8 cellular contexts compared by ENCODE assay signal in genomic region chr9:71758785-71759184, GRCh38. TPM values are rescaled to one million over a fixed set of nuclear protein-coding genes. Genes with fewer than 3 reads are reported as not detected.
DNase-seq lines count a peak whose midpoint lies in the region; ATAC-seq, FAIRE-seq and TF ChIP-seq lines count a peak whose summit lies in the region.

No MANE protein-coding gene starts in this region.

- intact Hi-C loops in colonic mucosa (cut with DNase I), result no loop called here
- intact Hi-C loops in activated CD4-positive, alpha-beta T cell treated with anti-CD3 and anti-CD28 coated beads, Interleukin-2, amount 10 ng/mL, durations not matched to agents 24 days and 14 days (cut with micrococcal nuclease), result no loop called here

- H3K9me3 Mint-ChIP-seq in activated CD4-positive, alpha-beta T cell treated with anti-CD3 and anti-CD28 coated beads, Interleukin-2, amount 10 ng/mL, durations not matched to agents 24 days and 14 days, result no peaks in the 10 kb centered on the region

- in situ Hi-C loops in KBM-7 (cut with MboI; ENCODE audit: low pct_unique_long_range_greater_than_20kb, low sequenced_read_pairs), result no loop called here

- peaks cover 11% of the 10 kb centered on the region for H3K4me1 ChIP-seq in colonic mucosa
- peaks cover 80% of the 10 kb centered on the region for H3K4me1 ChIP-seq in neuron (ENCODE audit: insufficient read depth, low read length)

- no peak for ATAC-seq in HG03139 (IDR thresholded peaks at IDR 0.05; ENCODE audit: unreplicated experiment)
- ATAC-seq in HG02852 (IDR thresholded peaks at IDR 0.05; ENCODE audit: unreplicated experiment), result no peak

- H3K36me3 ChIP-seq in colonic mucosa (no peaks in the 10 kb centered on the region), neuron (ENCODE audit: insufficient read depth, low read length) (no peaks in the 10 kb centered on the region)

- H3K36me3 Mint-ChIP-seq in activated CD4-positive, alpha-beta T cell treated with anti-CD3 and anti-CD28 coated beads, Interleukin-2, amount 10 ng/mL, durations not matched to agents 24 days and 14 days (ENCODE audit: low read depth), result peaks cover 24% of the 10 kb centered on the region

- TF ChIP-seq POLR2A in H54 (IDR thresholded peaks at IDR 0.05; ENCODE audit: low read depth, low read length), result no peak

- H3K4me1 Mint-ChIP-seq in activated CD4-positive, alpha-beta T cell treated with anti-CD3 and anti-CD28 coated beads, Interleukin-2, amount 10 ng/mL, durations not matched to agents 24 days and 14 days, result peaks cover 56% of the 10 kb centered on the region

- H3K27me3 Mint-ChIP-seq in activated CD4-positive, alpha-beta T cell treated with anti-CD3 and anti-CD28 coated beads, Interleukin-2, amount 10 ng/mL, durations not matched to agents 24 days and 14 days, result no peaks in the 10 kb centered on the region

- H3K27ac Mint-ChIP-seq in activated CD4-positive, alpha-beta T cell treated with anti-CD3 and anti-CD28 coated beads, Interleukin-2, amount 10 ng/mL, durations not matched to agents 24 days and 14 days, result no peak overlapping the region

- H3K9ac ChIP-seq in colonic mucosa (ENCODE audit: low read depth in 2 of 2, low read length in 2 of 2), result peak overlapping the region in 1 of 2 donors; percentile 35

- peak; percentile 96 for FAIRE-seq in H54 (lab: Jason Lieb, UNC)

- no peak for TF ChIP-seq CTCF in colonic mucosa (IDR thresholded peaks at IDR 0.05)

- H3K27ac ChIP-seq in colonic mucosa, result peak overlapping the region; percentile 50

- H2AFZ ChIP-seq in neuron (ENCODE audit: low read depth, low read length), result no peak overlapping the region

- DNase-seq in H54 (ENCODE audit: insufficient read length, low spot score), result no peak
- DNase-seq in NCI-H2107 (lab: John Stamatoyannopoulos, UW), result peak; percentile 41
- DNase-seq in colonic mucosa, result peak; percentile 64
- no peak for DNase-seq in activated CD4-positive, alpha-beta T cell treated with anti-CD3 and anti-CD28 coated beads, Interleukin-2, amount 10 ng/mL, durations not matched to agents 24 days and 14 days
- no peak for DNase-seq in KBM-7

- H3K9me3 ChIP-seq in colonic mucosa (no peaks in the 10 kb centered on the region), neuron (ENCODE audit: low read length) (no peaks in the 10 kb centered on the region)

- no peak overlapping the region for H3K4me3 Mint-ChIP-seq in activated CD4-positive, alpha-beta T cell treated with anti-CD3 and anti-CD28 coated beads, Interleukin-2, amount 10 ng/mL, durations not matched to agents 24 days and 14 days

- H3K4me3 ChIP-seq in colonic mucosa (no peak overlapping the region), neuron (ENCODE audit: low read length) (peak overlapping the region; percentile 52)

- H3K27me3 ChIP-seq in colonic mucosa (no peaks in the 10 kb centered on the region), neuron (ENCODE audit: insufficient read depth, low read length) (no peaks in the 10 kb centered on the region)

RNA-seq across cellular contexts. Expression of gene CEMIP2, which starts 9.5 kb away (rescaled TPM):
- 100 to 1,000 TPM in 1 of 2 donors, 10 to 100 TPM in 1; 72.7 to 111 TPM for total RNA-seq in colonic mucosa
- total RNA-seq in activated CD4-positive, alpha-beta T cell treated with anti-CD3 and anti-CD28 coated beads, Interleukin-2, amount 10 ng/mL, durations not matched to agents 24 days and 14 days, result 47.7 and 55.1 TPM in 2 replicates

Comparison
In these comparisons a context has a peak if more than half of its experiments do, and no peak if none do; other contexts are left out.
1. DNase-seq: peak in NCI-H2107 (single experiment) and colonic mucosa (single experiment); none in H54 (single experiment), activated CD4-positive, alpha-beta T cell treated with anti-CD3 and anti-CD28 coated beads, Interleukin-2, amount 10 ng/mL, durations not matched to agents 24 days and 14 days (single experiment) and KBM-7 (single experiment).